ENCODE assay signal across 26 cellular contexts in the genomic region with DNA sequence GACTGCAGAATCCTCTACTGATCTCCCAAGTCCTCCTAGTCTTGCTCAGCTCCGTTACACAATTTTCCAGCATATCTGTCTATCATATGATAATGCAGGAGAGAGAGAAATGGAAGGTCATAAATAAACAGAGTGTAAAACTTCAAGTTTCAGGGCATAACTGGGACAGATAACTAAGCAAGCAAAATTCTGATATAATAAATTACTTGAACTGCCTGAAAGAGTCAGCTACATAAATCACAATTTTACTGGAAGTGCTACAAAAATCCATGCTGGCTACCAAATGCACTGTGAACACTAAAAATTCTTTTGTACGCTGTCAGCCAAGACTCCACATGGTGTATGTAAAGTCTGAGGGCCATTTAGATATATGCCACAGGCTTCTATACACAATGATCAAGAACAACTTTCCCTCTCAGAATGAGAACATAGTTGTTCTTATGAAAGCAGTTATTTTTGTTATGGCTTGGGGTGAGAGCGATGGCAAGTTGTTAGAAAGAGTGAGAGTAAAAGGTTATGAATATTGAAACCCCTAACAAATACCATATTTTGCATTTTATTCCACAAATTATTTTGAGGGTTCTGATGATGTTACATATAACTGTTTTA. TPM values are rescaled to one million over a fixed set of nuclear protein-coding genes. Genes with fewer than 3 reads are reported as not detected.
"Had no signal": no experiment of that assay in that cellular context is flagged by ENCODE, and none has a peak within 500 bp of the region (broad histone marks: within the 10 kb centered on the region; RNA-seq: fewer than 3 reads in every experiment).

No MANE protein-coding gene starts in this region.

- H3K4me1 Mint-ChIP-seq: activated B cell treated with CpG ODN at 0.5 μM for 24 hours; activated CD4-positive, alpha-beta T cell treated with anti-CD3 and anti-CD28 coated beads, Interleukin-2, amount 10 ng/mL, durations not matched to agents 24 days and 14 days had no signal

- H3K27ac Mint-ChIP-seq: activated B cell treated with CpG ODN at 0.5 μM for 24 hours; activated CD4-positive, alpha-beta T cell treated with anti-CD3 and anti-CD28 coated beads, Interleukin-2, amount 10 ng/mL, durations not matched to agents 24 days and 14 days; activated CD8-positive, alpha-beta T cell treated with anti-CD3 and anti-CD28 coated beads, Interleukin-2, amount 10 ng/mL, durations not matched to agents 7 days and 5 days; activated naive CD8-positive, alpha-beta T cell; type B pancreatic cell had no signal

- H3K27me3 Mint-ChIP-seq: activated B cell treated with CpG ODN at 0.5 μM for 24 hours, type B pancreatic cell had no signal

- H3K36me3 Mint-ChIP-seq: activated naive CD8-positive, alpha-beta T cell; type B pancreatic cell had no signal

- H3K9me3 ChIP-seq: breast epithelium, gastrocnemius medialis, heart right ventricle, lower lobe of right lung, right lobe of liver had no signal

- H3K4me3 ChIP-seq: breast epithelium, gastrocnemius medialis, heart right ventricle, lower lobe of right lung, right lobe of liver, smooth muscle cell had no signal

- H3K9me3 Mint-ChIP-seq: activated B cell treated with CpG ODN at 0.5 μM for 24 hours; activated CD4-positive, alpha-beta T cell treated with anti-CD3 and anti-CD28 coated beads, Interleukin-2, amount 10 ng/mL, durations not matched to agents 24 days and 14 days; neural crest cell; type B pancreatic cell had no signal

- H3K27me3 ChIP-seq: breast epithelium, gastrocnemius medialis, heart right ventricle, right lobe of liver had no signal

- H3K36me3 ChIP-seq: breast epithelium, gastrocnemius medialis, heart right ventricle, lower lobe of right lung, right lobe of liver had no signal

- H3K27ac ChIP-seq: breast epithelium, epithelial cell of prostate, gastrocnemius medialis, heart right ventricle, lower lobe of right lung, right lobe of liver had no signal

- ATAC-seq: activated CD8-positive, alpha-beta T cell treated with anti-CD3 and anti-CD28 coated beads, Interleukin-2, amount 10 ng/mL, durations not matched to agents 7 days and 5 days; gastrocnemius medialis; heart right ventricle; lower lobe of right lung; right lobe of liver had no signal

- H3K4me3 Mint-ChIP-seq: activated B cell treated with CpG ODN at 0.5 μM for 24 hours; activated CD4-positive, alpha-beta T cell treated with anti-CD3 and anti-CD28 coated beads, Interleukin-2, amount 10 ng/mL, durations not matched to agents 24 days and 14 days; activated CD8-positive, alpha-beta T cell treated with anti-CD3 and anti-CD28 coated beads, Interleukin-2, amount 10 ng/mL, durations not matched to agents 7 days and 5 days; activated naive CD8-positive, alpha-beta T cell; neural crest cell; type B pancreatic cell had no signal

- H3K4me1 ChIP-seq: breast epithelium, heart right ventricle, right lobe of liver had no signal

- DNase-seq: activated B cell treated with CpG ODN at 0.5 μM for 24 hours; activated CD4-positive, alpha-beta T cell treated with anti-CD3 and anti-CD28 coated beads, Interleukin-2, amount 10 ng/mL, durations not matched to agents 24 days and 14 days; activated CD8-positive, alpha-beta memory T cell treated with anti-CD3 and anti-CD28 coated beads, Interleukin-2, amount 50 U/mL, for 4 hours; activated CD8-positive, alpha-beta T cell treated with anti-CD3 and anti-CD28 coated beads, Interleukin-2, amount 10 ng/mL, durations not matched to agents 7 days and 5 days; activated gamma-delta T cell; activated T-cell treated with anti-CD3 and anti-CD28 coated beads, Interleukin-2, amount 50 U/mL, for 48 hours; amygdala; dermis blood vessel endothelial cell; gastrocnemius medialis; heart right ventricle; left cardiac atrium; lower lobe of right lung; midbrain; right lobe of liver; stimulated activated CD4-positive, alpha-beta T cell treated with anti-CD3 and anti-CD28 coated beads, Interleukin-4, amount 100 ng/mL, for 4 hours; stimulated activated CD8-positive, alpha-beta memory T cell treated with anti-CD3 and anti-CD28 coated beads, Interleukin-4, amount 100 ng/mL, for 48 hours; stimulated activated naive CD4-positive, alpha-beta T cell treated with Interleukin-2 at 50 U/mL for 16 hours had no signal

RNA-seq across cellular contexts. Expression of a gene that starts 41.1 kb away (rescaled TPM):
- total RNA-seq: fibroblast of lung; pulmonary artery endothelial cell; T-helper 2 cell treated with Interferon-gamma antibody and Interleukin-4, amounts not matched to agents 100 ng/mL and 5 ng/mL, for 36 hours had no signal
